In genomic region chr6:16206595-16207037, GRCh38 we compare ENCODE assay signal across 8 cellular contexts. TPM values are rescaled to one million over a fixed set of nuclear protein-coding genes. Genes with fewer than 3 reads are reported as not detected.
DNase-seq lines count a peak whose midpoint lies in the region; ATAC-seq and FAIRE-seq lines count a peak whose summit lies in the region.

No MANE protein-coding gene starts in this region.

- peak; percentile 43 to 50 for ATAC-seq in activated naive CD4-positive, alpha-beta T cell treated with anti-CD3 and anti-CD28 coated beads, Interleukin-2, amount 50 U/mL, for 72 hours
- ATAC-seq in GM18873 (IDR thresholded peaks at IDR 0.05; ENCODE audit: low FRiP score, unreplicated experiment) (no peak), GM21528 (IDR thresholded peaks at IDR 0.05; ENCODE audit: low FRiP score, unreplicated experiment) (no peak)

- peak; percentile 40 for FAIRE-seq in HTR-8/SVneo (lab: Jason Lieb, UNC)

- intact Hi-C loops in head of caudate nucleus (cut with DNase I), result loop anchor here (2.0 kb wide), 1 partner anchor 516 kb away; no protein-coding TSS in a partner anchor

- H3K27ac Mint-ChIP-seq in activated naive CD4-positive, alpha-beta T cell treated with anti-CD3 and anti-CD28 coated beads, Interleukin-2, amount 50 U/mL, for 72 hours, result peak overlapping the region in 1 of 2 donors; percentile 12

- DNase-seq in GDM1 (lab: John Stamatoyannopoulos, UW) (peak; percentile 20), HTR-8/SVneo (ENCODE audit: insufficient read length, low spot score) (peak; percentile 81), OCI-M2 (lab: John Stamatoyannopoulos, UW; ENCODE audit: unreplicated experiment) (peak; percentile 77), head of caudate nucleus (peak in 35 of 42 donors; percentile 21 to 89 (median 68)), pons (ENCODE audit: low spot score) (peak; percentile 75)
- DNase-seq in activated naive CD4-positive, alpha-beta T cell treated with anti-CD3 and anti-CD28 coated beads, Interleukin-2, amount 50 U/mL, for 72 hours (ENCODE audit: low spot score in 2 of 2), result peak in 1 of 2 donors; percentile 51

- H3K36me3 Mint-ChIP-seq in activated naive CD4-positive, alpha-beta T cell treated with anti-CD3 and anti-CD28 coated beads, Interleukin-2, amount 50 U/mL, for 72 hours, result no peaks in the 10 kb centered on the region

- no peaks in the 10 kb centered on the region for H3K9me3 Mint-ChIP-seq in activated naive CD4-positive, alpha-beta T cell treated with anti-CD3 and anti-CD28 coated beads, Interleukin-2, amount 50 U/mL, for 72 hours

RNA-seq across cellular contexts. Expression of gene GMPR, which starts 31.8 kb away (rescaled TPM):
- total RNA-seq in activated naive CD4-positive, alpha-beta T cell treated with anti-CD3 and anti-CD28 coated beads, Interleukin-2, amount 50 U/mL, for 72 hours, result 1 to 10 TPM in 1 of 2 donors, under 1 TPM in 1; 0.23 to 2.5 TPM

Comparison
In these comparisons a context has a peak if more than half of its experiments do, and no peak if none do; other contexts are left out.
1. ATAC-seq: peak in activated naive CD4-positive, alpha-beta T cell treated with anti-CD3 and anti-CD28 coated beads, Interleukin-2, amount 50 U/mL, for 72 hours (2 of 2); none in GM18873 (single experiment) and GM21528 (single experiment).